Comparison of ENCODE assay signal across 11 cellular contexts in genomic region chr5:19795218-19795617, GRCh38.
A peak's percentile ranks its signal among the peaks of the same experiment; 100 is the strongest.
DNase-seq lines count a peak whose midpoint lies in the region; ATAC-seq and TF ChIP-seq lines count a peak whose summit lies in the region.
"Had no signal": no experiment of that assay in that cellular context is flagged by ENCODE, and none has a peak within 500 bp of the region (broad histone marks: within the 10 kb centered on the region; RNA-seq: fewer than 3 reads in every experiment).

No MANE protein-coding gene starts in this region.

- TF ChIP-seq CTCF in endodermal cell (conservative IDR thresholded peaks at IDR 0.05) (peak; percentile 74), neural progenitor cell (IDR thresholded peaks at IDR 0.05) (peak; percentile 43), vagina (IDR thresholded peaks at IDR 0.05) (no peak)

- no peaks in the 10 kb centered on the region for H3K36me3 ChIP-seq in endodermal cell (ENCODE audit: control insufficient read depth, insufficient read depth, low read length)
- H3K36me3 ChIP-seq in neural progenitor cell = no peaks in the 10 kb centered on the region
- no peaks in the 10 kb centered on the region for H3K36me3 ChIP-seq in naive thymus-derived CD4-positive, alpha-beta T cell (ENCODE audit: control insufficient read depth in 2 of 3, insufficient read depth in 3 of 3, low read length in 3 of 3)
- no peaks in the 10 kb centered on the region for H3K36me3 ChIP-seq in vagina
- H3K36me3 ChIP-seq: heart left ventricle had no signal

- no peak overlapping the region for H3K4me3 ChIP-seq in endodermal cell (ENCODE audit: low read length)
- no peak overlapping the region for H3K4me3 ChIP-seq in neural progenitor cell
- H3K4me3 ChIP-seq in naive thymus-derived CD4-positive, alpha-beta T cell (ENCODE audit: low read length) = no peak overlapping the region
- H3K4me3 ChIP-seq in vagina = no peak overlapping the region
- H3K4me3 ChIP-seq: heart left ventricle, mucosa of descending colon, skin epidermis had no signal

- no peak overlapping the region for H2AFZ ChIP-seq in neural progenitor cell (replicated peaks)

- H3K4me1 Mint-ChIP-seq in endodermal cell = peaks cover 4% of the 10 kb centered on the region
- no peaks in the 10 kb centered on the region for H3K4me1 Mint-ChIP-seq in neural progenitor cell
- H3K4me1 Mint-ChIP-seq in naive thymus-derived CD4-positive, alpha-beta T cell = no peaks in the 10 kb centered on the region

- H3K4me3 Mint-ChIP-seq in endodermal cell (no peak overlapping the region), neural progenitor cell (no peak overlapping the region)
- no peak overlapping the region for H3K4me3 Mint-ChIP-seq in naive thymus-derived CD4-positive, alpha-beta T cell

- intact Hi-C loops in naive thymus-derived CD4-positive, alpha-beta T cell (cut with micrococcal nuclease) = no loop called here
- intact Hi-C loops in vagina (cut with DNase I) = no loop called here

- no peaks in the 10 kb centered on the region for H3K9me3 Mint-ChIP-seq in endodermal cell
- no peaks in the 10 kb centered on the region for H3K9me3 Mint-ChIP-seq in neural progenitor cell
- peaks cover 0 to 25% (median 6%) of the 10 kb centered on the region in 11 donors for H3K9me3 Mint-ChIP-seq in naive thymus-derived CD4-positive, alpha-beta T cell

- H3K27ac ChIP-seq in endodermal cell (ENCODE audit: low read depth, low read length) = no peak overlapping the region
- H3K27ac ChIP-seq in neural progenitor cell = no peak overlapping the region
- H3K27ac ChIP-seq in naive thymus-derived CD4-positive, alpha-beta T cell (ENCODE audit: low read depth, low read length) = no peak overlapping the region
- H3K27ac ChIP-seq in vagina = no peak overlapping the region
- H3K27ac ChIP-seq: heart left ventricle, skin epidermis had no signal

- POLR2A ChIA-PET in naive thymus-derived CD4-positive, alpha-beta T cell (lab: Charles Lee) = no interaction called here

- CTCF ChIA-PET in naive thymus-derived CD4-positive, alpha-beta T cell (lab: Charles Lee) = no interaction called here

- H3K9ac ChIP-seq in endodermal cell (ENCODE audit: extremely low read depth, low read length, poor library complexity, severe bottlenecking) = no peak overlapping the region
- no peak overlapping the region for H3K9ac ChIP-seq in neural progenitor cell

- WGBS in endodermal cell (ENCODE audit: insufficient coverage in 1 of 2, insufficient read length in 1 of 2), 2 experiments = 69 to 70% methylated on average over 1 of the region's 1 CpG

- H3K79me2 ChIP-seq in neural progenitor cell (ENCODE audit: low read depth) = no peaks in the 10 kb centered on the region

- DNase-seq in GM03348 (ENCODE audit: low spot score) (peak; percentile 7), M059J (ENCODE audit: low read depth) (peak; percentile 44), endodermal cell (peak; percentile 60), neural progenitor cell (ENCODE audit: low spot score) (peak; percentile 29), vagina (ENCODE audit: extremely low spot score in 2 of 2) (no peak)
- DNase-seq in naive thymus-derived CD4-positive, alpha-beta T cell = no peak
- DNase-seq: heart left ventricle, mucosa of descending colon, NCI-H2107 had no signal

- no peak overlapping the region for H3K4me2 ChIP-seq in neural progenitor cell

- H3K9me3 ChIP-seq in endodermal cell (ENCODE audit: control insufficient read depth, low read length) = no peaks in the 10 kb centered on the region
- no peaks in the 10 kb centered on the region for H3K9me3 ChIP-seq in neural progenitor cell (ENCODE audit: low read depth)
- no peaks in the 10 kb centered on the region for H3K9me3 ChIP-seq in naive thymus-derived CD4-positive, alpha-beta T cell (ENCODE audit: control insufficient read depth in 2 of 3, low read length in 3 of 3)
- no peaks in the 10 kb centered on the region for H3K9me3 ChIP-seq in vagina

- H3K27me3 Mint-ChIP-seq in endodermal cell (ENCODE audit: insufficient read depth) = no peaks in the 10 kb centered on the region
- H3K27me3 Mint-ChIP-seq in neural progenitor cell (ENCODE audit: insufficient read depth, low read depth) = no peaks in the 10 kb centered on the region
- H3K27me3 Mint-ChIP-seq in naive thymus-derived CD4-positive, alpha-beta T cell = no peaks in the 10 kb centered on the region

- H3K4me1 ChIP-seq in endodermal cell (ENCODE audit: control insufficient read depth, insufficient read depth, low read length) (no peaks in the 10 kb centered on the region), neural progenitor cell (no peaks in the 10 kb centered on the region), vagina (no peaks in the 10 kb centered on the region)
- no peaks in the 10 kb centered on the region for H3K4me1 ChIP-seq in naive thymus-derived CD4-positive, alpha-beta T cell (ENCODE audit: control insufficient read depth in 2 of 2, insufficient read depth in 2 of 2, low read length in 2 of 2)
- H3K4me1 ChIP-seq: heart left ventricle had no signal

- no peaks in the 10 kb centered on the region for H4K20me1 ChIP-seq in neural progenitor cell (ENCODE audit: low read depth)

- TF ChIP-seq POLR2A in vagina (IDR thresholded peaks at IDR 0.05) = no peak

- H3K27me3 ChIP-seq in endodermal cell (ENCODE audit: control insufficient read depth, insufficient read depth, low read length, poor library complexity, severe bottlenecking) (no peaks in the 10 kb centered on the region), neural progenitor cell (no peaks in the 10 kb centered on the region), vagina (no peaks in the 10 kb centered on the region)
- H3K27me3 ChIP-seq in naive thymus-derived CD4-positive, alpha-beta T cell (ENCODE audit: control insufficient read depth in 2 of 2, insufficient read depth in 2 of 2, low read length in 2 of 2) = no peaks in the 10 kb centered on the region
- H3K27me3 ChIP-seq: heart left ventricle had no signal

- H3K27ac Mint-ChIP-seq in endodermal cell (no peak overlapping the region), neural progenitor cell (no peak overlapping the region)
- no peak overlapping the region for H3K27ac Mint-ChIP-seq in naive thymus-derived CD4-positive, alpha-beta T cell

- no peak for ATAC-seq in GM21390 (IDR thresholded peaks at IDR 0.05; ENCODE audit: unreplicated experiment)
- ATAC-seq in naive thymus-derived CD4-positive, alpha-beta T cell = no peak
- ATAC-seq: heart left ventricle, mucosa of descending colon had no signal

- no peaks in the 10 kb centered on the region for H3K36me3 Mint-ChIP-seq in endodermal cell (ENCODE audit: low read depth)
- H3K36me3 Mint-ChIP-seq in neural progenitor cell = no peaks in the 10 kb centered on the region
- no peaks in the 10 kb centered on the region for H3K36me3 Mint-ChIP-seq in naive thymus-derived CD4-positive, alpha-beta T cell

- H3F3A ChIP-seq in neural progenitor cell (ENCODE audit: low read depth) = no peaks in the 10 kb centered on the region

Comparison
In these comparisons a context has a peak if more than half of its experiments do, and no peak if none do; other contexts are left out.
1. DNase-seq: peak in GM03348 (single experiment), M059J (single experiment), endodermal cell (single experiment) and neural progenitor cell (single experiment); none in naive thymus-derived CD4-positive, alpha-beta T cell (0 of 9) and vagina (0 of 2).
2. CTCF ChIP-seq: peak in endodermal cell (single experiment) and neural progenitor cell (single experiment); none in vagina (0 of 3).